16 cellular contexts compared by ENCODE assay signal in genomic region chr1:22163578-22163977, GRCh38. TPM values are rescaled to one million over a fixed set of nuclear protein-coding genes. Genes with fewer than 3 reads are reported as not detected.
DNase-seq lines count a peak whose midpoint lies in the region; ATAC-seq and TF ChIP-seq lines count a peak whose summit lies in the region.
"Had no signal": no experiment of that assay in that cellular context is flagged by ENCODE, and none has a peak within 500 bp of the region (broad histone marks: within the 10 kb centered on the region; RNA-seq: fewer than 3 reads in every experiment).

No MANE protein-coding gene starts in this region.

- in situ Hi-C loops in HAP-1 (cut with MboI; ENCODE audit: low sequenced_read_pairs), result no loop called here

- no peak overlapping the region for H3K4me2 ChIP-seq in OCI-LY3 (ENCODE audit: low read length)

- H3K27ac ChIP-seq in OCI-LY3 (ENCODE audit: low read length) (peak overlapping the region; percentile 77), left lung (no peak overlapping the region), stomach (peak overlapping the region in 2 of 5 donors; percentile 41 to 56)
- H3K27ac ChIP-seq: SK-N-MC had no signal

- H3K9me3 ChIP-seq in OCI-LY3 (ENCODE audit: insufficient read depth, low read length) (no peaks in the 10 kb centered on the region), left lung (no peaks in the 10 kb centered on the region), stomach (no peaks in the 10 kb centered on the region), HAP-1 (no peaks in the 10 kb centered on the region)

- TF ChIP-seq CTCF in OCI-LY3 (IDR thresholded peaks at IDR 0.05; ENCODE audit: low read depth, low read length) (no peak), left lung (IDR thresholded peaks at IDR 0.05) (no peak), stomach (IDR thresholded peaks at IDR 0.05) (no peak)

- no peak overlapping the region for H2AFZ ChIP-seq in OCI-LY3 (ENCODE audit: low read depth, low read length)

- H3K4me3 ChIP-seq in OCI-LY3 (ENCODE audit: low read length), result no peak overlapping the region
- no peak overlapping the region for H3K4me3 ChIP-seq in left lung
- no peak overlapping the region for H3K4me3 ChIP-seq in stomach
- no peak overlapping the region for H3K4me3 ChIP-seq in HAP-1
- H3K4me3 ChIP-seq: SK-N-MC had no signal

- no peaks in the 10 kb centered on the region for H3K79me2 ChIP-seq in OCI-LY3 (ENCODE audit: low read length)

- no peaks in the 10 kb centered on the region for H3K27me3 ChIP-seq in OCI-LY3 (ENCODE audit: low read depth, low read length)
- H3K27me3 ChIP-seq in left lung, result no peaks in the 10 kb centered on the region
- H3K27me3 ChIP-seq in stomach, result no peaks in the 10 kb centered on the region
- no peaks in the 10 kb centered on the region for H3K27me3 ChIP-seq in HAP-1 (ENCODE audit: low read depth)

- H3K4me1 ChIP-seq in OCI-LY3 (ENCODE audit: low read length), result peaks cover 64% of the 10 kb centered on the region
- no peaks in the 10 kb centered on the region for H3K4me1 ChIP-seq in left lung
- peaks cover 7 to 13% (median 11%) of the 10 kb centered on the region in 4 donors for H3K4me1 ChIP-seq in stomach
- no peaks in the 10 kb centered on the region for H3K4me1 ChIP-seq in HAP-1

- peak; percentile 16 for ATAC-seq in left lung
- ATAC-seq: HepG2 had no signal

- TF ChIP-seq EP300 in stomach (IDR thresholded peaks at IDR 0.05), result no peak

- TF ChIP-seq POLR2A in stomach (IDR thresholded peaks at IDR 0.05), result no peak

- no peak overlapping the region for H3K9ac ChIP-seq in OCI-LY3 (ENCODE audit: low read length)

- H3K36me3 ChIP-seq in OCI-LY3 (replicated peaks; ENCODE audit: low read depth, low read length) (no peaks in the 10 kb centered on the region), left lung (no peaks in the 10 kb centered on the region), stomach (no peaks in the 10 kb centered on the region), HAP-1 (replicated peaks) (no peaks in the 10 kb centered on the region)

- intact Hi-C loops in left lung (cut with DNase I) (no loop called here), stomach (cut with DNase I; ENCODE audit: low total_unique reads) (no loop called here)

- peak; percentile 45 for DNase-seq in NCI-H82 (lab: John Stamatoyannopoulos, UW)
- DNase-seq in NCI-H82 treated with DMSO at 0.1 percent for 48 hours (lab: John Stamatoyannopoulos, UW; ENCODE audit: unreplicated experiment), result no peak
- no peak for DNase-seq in left lung
- peak; percentile 35 for DNase-seq in stomach
- DNase-seq in dedifferentiated amniotic fluid mesenchymal stem cell (ENCODE audit: extremely low spot score), result no peak
- no peak for DNase-seq in HAP-1 (ENCODE audit: low spot score in 2 of 2)
- DNase-seq in activated T-cell treated with anti-CD3 and anti-CD28 coated beads, Interleukin-2, amount 50 U/mL, for 1 hour, result no peak
- DNase-seq: CD4-positive, CD25-positive, alpha-beta regulatory T cell; GOT3; HFFc6; NCI-H2029; NCI-H510A; NK-92 treated with Interleukin-12 subunit alpha and Interleukin-12 subunit beta, amount 100 ng/mL, for 24 hours had no signal

- WGBS in stomach, 5 donors, result 39 to 53% (median 46%) methylated on average over 6 of the region's 6 CpGs

- H4K20me1 ChIP-seq in OCI-LY3 (ENCODE audit: insufficient read depth, low read length), result no peaks in the 10 kb centered on the region

RNA-seq across cellular contexts. Expression of gene WNT4, which starts 20.7 kb away (rescaled TPM):
- total RNA-seq in left lung (1 to 10 TPM; 1.8 to 4.0 TPM), stomach (1 to 10 TPM in 2 of 5 donors, under 1 TPM in 3; 0.58 to 5.4 (median 0.89) TPM)
- polyA plus RNA-seq in stomach, result 1 to 10 TPM; 4.5 to 10.0 (median 9.5) TPM
- total RNA-seq: CD4-positive, CD25-positive, alpha-beta regulatory T cell; HepG2; HFFc6 had no signal
- polyA plus RNA-seq: HepG2 had no signal

Comparison
In these comparisons a context has a peak if more than half of its experiments do, and no peak if none do; other contexts are left out.
1. DNase-seq: peak in NCI-H82 (single experiment) and stomach (single experiment); none in NCI-H82 treated with DMSO at 0.1 percent for 48 hours (single experiment), left lung (0 of 2), dedifferentiated amniotic fluid mesenchymal stem cell (single experiment), HAP-1 (0 of 2) and activated T-cell treated with anti-CD3 and anti-CD28 coated beads, Interleukin-2, amount 50 U/mL, for 1 hour (single experiment).